27 cellular contexts compared by ENCODE assay signal in genomic region chr14:102375126-102375525, GRCh38. TPM values are rescaled to one million over a fixed set of nuclear protein-coding genes. Genes with fewer than 3 reads are reported as not detected.
DNase-seq lines count a peak whose midpoint lies in the region; ATAC-seq, FAIRE-seq and TF ChIP-seq lines count a peak whose summit lies in the region.
"Had no signal": no experiment of that assay in that cellular context is flagged by ENCODE, and none has a peak within 500 bp of the region (broad histone marks: within the 10 kb centered on the region; RNA-seq: fewer than 3 reads in every experiment).

No MANE protein-coding gene starts in this region.

- no peaks in the 10 kb centered on the region for H3K27me3 ChIP-seq in GM12878 (replicated peaks in 1 of 2; ENCODE audit: control insufficient read depth in 2 of 2, insufficient read depth in 2 of 2, low read length in 1 of 2)
- no peaks in the 10 kb centered on the region for H3K27me3 ChIP-seq in heart left ventricle
- H3K27me3 ChIP-seq: esophagus muscularis mucosa, suprapubic skin had no signal

- peaks cover 28% of the 10 kb centered on the region for H3K4me1 Mint-ChIP-seq in activated CD4-positive, alpha-beta T cell treated with anti-CD3 and anti-CD28 coated beads, Interleukin-2, amount 10 ng/mL, durations not matched to agents 24 days and 14 days
- H3K4me1 Mint-ChIP-seq in T-helper 17 cell: peaks cover 10% of the 10 kb centered on the region
- H3K4me1 Mint-ChIP-seq: brain had no signal

- H3K27ac Mint-ChIP-seq in activated CD4-positive, alpha-beta T cell treated with anti-CD3 and anti-CD28 coated beads, Interleukin-2, amount 10 ng/mL, durations not matched to agents 24 days and 14 days: peak overlapping the region; percentile 66
- H3K27ac Mint-ChIP-seq in T-helper 17 cell: peak overlapping the region; percentile 43
- H3K27ac Mint-ChIP-seq: activated B cell treated with CpG ODN at 0.5 μM for 24 hours; activated naive CD8-positive, alpha-beta T cell treated with anti-CD3 and anti-CD28 coated beads, Interleukin-2, amount 10 ng/mL, durations not matched to agents 7 days and 5 days had no signal

- TF ChIP-seq CTCF in GM12878 (IDR thresholded peaks at IDR 0.05 in 2 of 3, conservative IDR thresholded peaks at IDR 0.05 in 1 of 3; ENCODE audit: control insufficient read depth in 2 of 3, extremely low read depth in 1 of 3, insufficient read depth in 1 of 3, low read depth in 3 of 3, low read length in 3 of 3): no peak
- TF ChIP-seq CTCF in heart left ventricle (IDR thresholded peaks at IDR 0.05): no peak

- ATAC-seq in GM18498 (IDR thresholded peaks at IDR 0.05; ENCODE audit: unreplicated experiment) (peak; percentile 74), T-helper 17 cell (no peak), GM12878 (no peak), heart left ventricle (no peak), HG03097 (IDR thresholded peaks at IDR 0.05; ENCODE audit: low FRiP score, unreplicated experiment) (no peak)
- ATAC-seq: effector memory CD8-positive, alpha-beta T cell; sciatic nerve had no signal

- no peak overlapping the region; the same call in 1 of the 2 replicates for H3K4me2 ChIP-seq in GM12878 (ENCODE audit: control insufficient read depth, insufficient read depth)
- H3K4me2 ChIP-seq: KMS-11, SK-N-SH had no signal

- FAIRE-seq in GM12878 (lab: Jason Lieb, UNC): no peak
- FAIRE-seq: colon, frontal cortex had no signal

- H3K27ac ChIP-seq in GM12878 (ENCODE audit: control insufficient read depth, insufficient read depth): 0 out of 2 replicates have a peak overlapping the region, but pooled peaks have one; percentile 15
- no peak overlapping the region for H3K27ac ChIP-seq in heart left ventricle
- H3K27ac ChIP-seq: esophagus muscularis mucosa, KMS-11, RWPE1, suprapubic skin had no signal

- TF ChIP-seq EP300 in GM12878 (IDR thresholded peaks at IDR 0.05; ENCODE audit: borderline replicate concordance in 1 of 2, control insufficient read depth in 1 of 2, low read depth in 2 of 2, low read length in 2 of 2): no peak

- H3K27me3 Mint-ChIP-seq in activated CD4-positive, alpha-beta T cell treated with anti-CD3 and anti-CD28 coated beads, Interleukin-2, amount 10 ng/mL, durations not matched to agents 24 days and 14 days: no peaks in the 10 kb centered on the region
- no peaks in the 10 kb centered on the region for H3K27me3 Mint-ChIP-seq in T-helper 17 cell
- H3K27me3 Mint-ChIP-seq: activated B cell treated with CpG ODN at 0.5 μM for 24 hours; activated naive CD8-positive, alpha-beta T cell treated with anti-CD3 and anti-CD28 coated beads, Interleukin-2, amount 10 ng/mL, durations not matched to agents 7 days and 5 days; brain; effector memory CD8-positive, alpha-beta T cell had no signal

- POLR2A ChIA-PET in GM12878 (lab: Charles Lee): no interaction called here

- CTCF ChIA-PET in GM12878 (lab: Yijun Ruan, JAX): interaction anchor here (0.6 to 0.9 kb wide), 2 partner anchors 18 to 141 kb away, joined by 3 to 4 read pairs; no protein-coding TSS in a partner anchor

- H3K36me3 Mint-ChIP-seq in activated CD4-positive, alpha-beta T cell treated with anti-CD3 and anti-CD28 coated beads, Interleukin-2, amount 10 ng/mL, durations not matched to agents 24 days and 14 days (ENCODE audit: low read depth): peaks cover 10% of the 10 kb centered on the region
- H3K36me3 Mint-ChIP-seq in T-helper 17 cell (ENCODE audit: low read depth): peaks cover 3% of the 10 kb centered on the region

- 47% methylated on average over 5 of the region's 5 CpGs for WGBS in GM12878 (ENCODE audit: insufficient coverage, insufficient replicate concordance, low lambda C conversion rate, missing lambda C conversion rate)
- 95 to 97% (median 96%) methylated on average over 5 of the region's 5 CpGs for WGBS in heart left ventricle, 4 donors

- H3K4me3 Mint-ChIP-seq in activated CD4-positive, alpha-beta T cell treated with anti-CD3 and anti-CD28 coated beads, Interleukin-2, amount 10 ng/mL, durations not matched to agents 24 days and 14 days: peak overlapping the region; percentile 46
- no peak overlapping the region for H3K4me3 Mint-ChIP-seq in T-helper 17 cell
- H3K4me3 Mint-ChIP-seq: activated B cell treated with CpG ODN at 0.5 μM for 24 hours; activated naive CD8-positive, alpha-beta T cell treated with anti-CD3 and anti-CD28 coated beads, Interleukin-2, amount 10 ng/mL, durations not matched to agents 7 days and 5 days; brain; effector memory CD8-positive, alpha-beta T cell had no signal

- no peak overlapping the region for H2AFZ ChIP-seq in GM12878 (ENCODE audit: control insufficient read depth, low read depth, low read length)

- H3K9ac ChIP-seq in GM12878 (ENCODE audit: control insufficient read depth, insufficient read depth, low read length): no peak overlapping the region
- H3K9ac ChIP-seq: KMS-11, SK-N-SH had no signal

- TF ChIP-seq POLR2A in GM12878 (IDR thresholded peaks at IDR 0.05; ENCODE audit: low read depth, low read length) (no peak), heart left ventricle (IDR thresholded peaks at IDR 0.05) (no peak)

- H3K9me3 Mint-ChIP-seq in activated CD4-positive, alpha-beta T cell treated with anti-CD3 and anti-CD28 coated beads, Interleukin-2, amount 10 ng/mL, durations not matched to agents 24 days and 14 days: no peaks in the 10 kb centered on the region
- H3K9me3 Mint-ChIP-seq: activated B cell treated with CpG ODN at 0.5 μM for 24 hours; activated naive CD8-positive, alpha-beta T cell treated with anti-CD3 and anti-CD28 coated beads, Interleukin-2, amount 10 ng/mL, durations not matched to agents 7 days and 5 days; brain; effector memory CD8-positive, alpha-beta T cell had no signal

- SMC1A ChIA-PET in GM12878 (lab: Charles Lee; ENCODE audit: uncharacterized antibody, unreplicated experiment): no interaction called here

- no peaks in the 10 kb centered on the region for H4K20me1 ChIP-seq in GM12878 (ENCODE audit: control insufficient read depth, insufficient read depth)

- BruUV-seq in GM12878 (replicated peaks; lab: Mats Ljungman, UMichigan): no TSS peak

- no peaks in the 10 kb centered on the region; the same call in none of the 2 replicates for H3K79me2 ChIP-seq in GM12878 (ENCODE audit: control insufficient read depth, insufficient read depth, low read length)

- in situ Hi-C loops in GM12878 (cut with MboI): no loop called here

- H3K4me1 ChIP-seq in GM12878 (ENCODE audit: control insufficient read depth, insufficient read depth, low read length) (peaks cover 37% of the 10 kb centered on the region), heart left ventricle (peaks cover 0 to 16% (median 5%) of the 10 kb centered on the region in 12 donors)
- H3K4me1 ChIP-seq: Caco-2, suprapubic skin had no signal

- H3K9me3 ChIP-seq in T-helper 17 cell (ENCODE audit: control insufficient read depth, low read length, poor library complexity, severe bottlenecking) (no peaks in the 10 kb centered on the region), GM12878 (replicated peaks; ENCODE audit: control insufficient read depth, insufficient read depth, low read length) (no peaks in the 10 kb centered on the region), heart left ventricle (no peaks in the 10 kb centered on the region)
- H3K9me3 ChIP-seq: Caco-2, esophagus muscularis mucosa, SK-N-SH, suprapubic skin had no signal

- H3K4me3 ChIP-seq in GM12878 (no peak overlapping the region), heart left ventricle (no peak overlapping the region)
- H3K4me3 ChIP-seq: esophagus muscularis mucosa, suprapubic skin had no signal

- RAD21 ChIA-PET in GM12878 (lab: Charles Lee; ENCODE audit: unreplicated experiment): no interaction called here

- intact Hi-C loops in activated CD4-positive, alpha-beta T cell treated with anti-CD3 and anti-CD28 coated beads, Interleukin-2, amount 10 ng/mL, durations not matched to agents 24 days and 14 days (cut with micrococcal nuclease): no loop called here
- intact Hi-C loops in GM12878 (cut with micrococcal nuclease; ENCODE audit: unreplicated experiment): no loop called here
- intact Hi-C loops in heart left ventricle (cut with DNase I): no loop called here

- no peak for DNase-seq in activated CD4-positive, alpha-beta T cell treated with anti-CD3 and anti-CD28 coated beads, Interleukin-2, amount 10 ng/mL, durations not matched to agents 24 days and 14 days
- no peak for DNase-seq in activated CD4-positive, alpha-beta T cell treated with anti-CD3 and anti-CD28 coated beads, Interleukin-2, amount 50 U/mL, for 4 hours
- DNase-seq in T-helper 17 cell: no peak
- no peak for DNase-seq in GM12878 (ENCODE audit: low read depth, low spot score)
- no peak for DNase-seq in NK-92 treated with Interleukin-12 subunit alpha and Interleukin-12 subunit beta, amount 100 ng/mL, for 24 hours (lab: John Stamatoyannopoulos, UW)
- DNase-seq in heart left ventricle: no peak
- DNase-seq: activated B cell treated with CpG ODN at 0.5 μM for 24 hours; activated CD8-positive, alpha-beta memory T cell treated with anti-CD3 and anti-CD28 coated beads, Interleukin-2, amount 50 U/mL, for 4 hours; activated naive CD8-positive, alpha-beta T cell treated with anti-CD3 and anti-CD28 coated beads, Interleukin-2, amount 10 ng/mL, durations not matched to agents 7 days and 5 days; Caco-2; effector memory CD8-positive, alpha-beta T cell; hippocampal formation; NCI-H187; NCI-H526; posterior cingulate gyrus; SK-N-SH; T1000 had no signal

- TF ChIP-seq RAD21 in GM12878 (IDR thresholded peaks at IDR 0.05; ENCODE audit: insufficient read depth, low read depth, low read length): no peak

- H3K36me3 ChIP-seq in GM12878 (ENCODE audit: control insufficient read depth in 2 of 2, insufficient read depth in 2 of 2, low read length in 1 of 2): peaks cover 0 to 7% of the 10 kb centered on the region in 2 experiments; a peak in 1 of 4 replicates
- peaks cover 0 to 39% (median 33%) of the 10 kb centered on the region in 9 donors for H3K36me3 ChIP-seq in heart left ventricle

RNA-seq across cellular contexts. Expression of gene TECPR2, which starts 12.4 kb away (rescaled TPM):
- 6.4 and 7.4 TPM in 2 replicates for total RNA-seq in activated CD4-positive, alpha-beta T cell treated with anti-CD3 and anti-CD28 coated beads, Interleukin-2, amount 10 ng/mL, durations not matched to agents 24 days and 14 days
- total RNA-seq in T-helper 17 cell: 10 to 100 TPM in 1 of 2 donors, 1 to 10 TPM in 1; 8.4 to 16.6 TPM
- 5.8 and 7.2 TPM in 2 replicates for total RNA-seq in GM12878 (2013; cell fraction: nucleolus; rRNA removed)
- total RNA-seq in GM12878 (2014; rRNA removed): 3.2 and 5.8 TPM in 2 replicates
- total RNA-seq in GM12878 (2014; rRNA removed; fragmentation: Illumina TruSeq; extraction: Trizol): 2.5 and 3.0 TPM in 2 replicates
- 8.1 and 10.0 TPM in 2 replicates for total RNA-seq in GM12878 (2021)
- 1.5 TPM for polyA plus RNA-seq in GM12878 (2011; ENCODE audit: low read depth)
- 1.6 and 1.8 TPM in 2 replicates for polyA plus RNA-seq in GM12878 (2011; rRNA removed)
- 1.3 and 1.7 TPM in 2 replicates for polyA plus RNA-seq in GM12878 (2011; cell fraction: cytosol; rRNA removed)
- polyA plus RNA-seq in GM12878 (2011; cell fraction: nucleus; rRNA removed): 1.8 and 3.5 TPM in 2 replicates
- 2.6 and 2.8 TPM in 2 replicates for polyA plus RNA-seq in GM12878 (2012)
- polyA plus RNA-seq in GM12878 (2014; fragmentation: Illumina TruSeq; extraction: Trizol): 2.5 and 2.8 TPM in 2 replicates
- polyA plus RNA-seq in GM12878 (2014; fragmentation: Nextera tagmentation; extraction: Ambion mirVana): under 1 TPM; 0.15 to 0.26 TPM
- 3.8 and 5.3 TPM in 2 replicates for polyA plus RNA-seq in GM12878 (2014; rRNA removed)
- 1 to 10 TPM; 3.2 to 4.2 TPM for polyA plus RNA-seq in GM12878 (2016; fragmentation: Nextera tagmentation; extraction: Ambion mirVana)
- 2.8 and 2.9 TPM in 2 replicates for polyA minus RNA-seq in GM12878 (2011; rRNA and poly(A)+ RNA removed)
- 1.3 and 2.3 TPM in 2 replicates for polyA minus RNA-seq in GM12878 (2011; cell fraction: cytosol; rRNA and poly(A)+ RNA removed)
- 1.7 and 3.0 TPM in 2 replicates for polyA minus RNA-seq in GM12878 (2011; cell fraction: nucleus; rRNA and poly(A)+ RNA removed)
- total RNA-seq in heart left ventricle: 10 to 100 TPM; 16.8 to 30.6 (median 27.8) TPM
- polyA plus RNA-seq in heart left ventricle: 10 to 100 TPM in 1 of 2 donors, 1 to 10 TPM in 1; 9.9 to 15.8 TPM

RNA-seq across cellular contexts. Expression of gene CINP, which starts 12.4 kb away (rescaled TPM):
- 43.7 and 46.2 TPM in 2 replicates for total RNA-seq in activated CD4-positive, alpha-beta T cell treated with anti-CD3 and anti-CD28 coated beads, Interleukin-2, amount 10 ng/mL, durations not matched to agents 24 days and 14 days
- 10 to 100 TPM; 17.1 to 21.3 TPM for total RNA-seq in T-helper 17 cell
- total RNA-seq in GM12878 (2013; cell fraction: nucleolus; rRNA removed): 39.6 and 50.0 TPM in 2 replicates
- total RNA-seq in GM12878 (2014; rRNA removed): 42.6 and 45.7 TPM in 2 replicates
- total RNA-seq in GM12878 (2014; rRNA removed; fragmentation: Illumina TruSeq; extraction: Trizol): 43.5 and 45.4 TPM in 2 replicates
- total RNA-seq in GM12878 (2021): 44.5 and 45.8 TPM in 2 replicates
- polyA plus RNA-seq in GM12878 (2011; ENCODE audit: low read depth): 37.7 TPM
- 53.5 and 62.0 TPM in 2 replicates for polyA plus RNA-seq in GM12878 (2011; rRNA removed)
- polyA plus RNA-seq in GM12878 (2011; cell fraction: cytosol; rRNA removed): 57.7 and 60.9 TPM in 2 replicates
- 26.7 and 28.8 TPM in 2 replicates for polyA plus RNA-seq in GM12878 (2011; cell fraction: nucleus; rRNA removed)
- polyA plus RNA-seq in GM12878 (2012): 41.0 and 48.4 TPM in 2 replicates
- polyA plus RNA-seq in GM12878 (2014; fragmentation: Illumina TruSeq; extraction: Trizol): 56.4 and 59.3 TPM in 2 replicates
- polyA plus RNA-seq in GM12878 (2014; fragmentation: Nextera tagmentation; extraction: Ambion mirVana): 10 to 100 TPM; 47.9 to 52.6 TPM
- 50.8 and 53.1 TPM in 2 replicates for polyA plus RNA-seq in GM12878 (2014; rRNA removed)
- 10 to 100 TPM; 70.1 to 73.3 TPM for polyA plus RNA-seq in GM12878 (2016; fragmentation: Nextera tagmentation; extraction: Ambion mirVana)
- polyA minus RNA-seq in GM12878 (2011; rRNA and poly(A)+ RNA removed): 42.9 and 54.6 TPM in 2 replicates
- polyA minus RNA-seq in GM12878 (2011; cell fraction: cytosol; rRNA and poly(A)+ RNA removed): 14.3 and 16.3 TPM in 2 replicates
- 9.9 and 17.9 TPM in 2 replicates for polyA minus RNA-seq in GM12878 (2011; cell fraction: nucleus; rRNA and poly(A)+ RNA removed)
- total RNA-seq in heart left ventricle: 10 to 100 TPM; 26.4 to 40.0 (median 33.8) TPM
- 10 to 100 TPM; 40.5 to 51.6 TPM for polyA plus RNA-seq in heart left ventricle

RNA-seq across cellular contexts. Expression of gene ZNF839, which starts 55.6 kb away (rescaled TPM):
- total RNA-seq in activated CD4-positive, alpha-beta T cell treated with anti-CD3 and anti-CD28 coated beads, Interleukin-2, amount 10 ng/mL, durations not matched to agents 24 days and 14 days: 18.3 and 20.9 TPM in 2 replicates
- 10 to 100 TPM; 17.1 to 19.5 TPM for total RNA-seq in T-helper 17 cell
- total RNA-seq in GM12878 (2013; cell fraction: nucleolus; rRNA removed): 14.8 and 17.0 TPM in 2 replicates
- total RNA-seq in GM12878 (2014; rRNA removed): 11.9 and 12.1 TPM in 2 replicates
- total RNA-seq in GM12878 (2014; rRNA removed; fragmentation: Illumina TruSeq; extraction: Trizol): 8.0 and 9.3 TPM in 2 replicates
- 11.9 and 13.1 TPM in 2 replicates for total RNA-seq in GM12878 (2021)
- 7.9 TPM for polyA plus RNA-seq in GM12878 (2011; ENCODE audit: low read depth)
- 8.0 and 8.1 TPM in 2 replicates for polyA plus RNA-seq in GM12878 (2011; rRNA removed)
- 8.5 and 9.5 TPM in 2 replicates for polyA plus RNA-seq in GM12878 (2011; cell fraction: cytosol; rRNA removed)
- 20.0 and 20.4 TPM in 2 replicates for polyA plus RNA-seq in GM12878 (2011; cell fraction: nucleus; rRNA removed)
- polyA plus RNA-seq in GM12878 (2012): 8.7 and 10.4 TPM in 2 replicates
- 8.2 and 9.7 TPM in 2 replicates for polyA plus RNA-seq in GM12878 (2014; fragmentation: Illumina TruSeq; extraction: Trizol)
- polyA plus RNA-seq in GM12878 (2014; fragmentation: Nextera tagmentation; extraction: Ambion mirVana): 1 to 10 TPM; 1.4 to 2.6 TPM
- polyA plus RNA-seq in GM12878 (2014; rRNA removed): 14.4 and 14.7 TPM in 2 replicates
- polyA plus RNA-seq in GM12878 (2016; fragmentation: Nextera tagmentation; extraction: Ambion mirVana): 1 to 10 TPM; 2.6 to 5.6 TPM
- 4.8 and 7.9 TPM in 2 replicates for polyA minus RNA-seq in GM12878 (2011; rRNA and poly(A)+ RNA removed)
- 3.9 and 4.3 TPM in 2 replicates for polyA minus RNA-seq in GM12878 (2011; cell fraction: cytosol; rRNA and poly(A)+ RNA removed)
- 4.0 and 5.1 TPM in 2 replicates for polyA minus RNA-seq in GM12878 (2011; cell fraction: nucleus; rRNA and poly(A)+ RNA removed)
- 10 to 100 TPM in 2 of 9 donors, 1 to 10 TPM in 7; 4.8 to 12.3 (median 8.9) TPM for total RNA-seq in heart left ventricle
- polyA plus RNA-seq in heart left ventricle: 1 to 10 TPM; 4.3 to 7.1 TPM
